Comparison of ENCODE assay signal across 1 cellular context in genomic region chr10:96840841-96841518, GRCh38.
TF ChIP-seq lines count a peak whose summit lies in the region.

No MANE protein-coding gene starts in this region.

TF ChIP-seq in K562, 482 proteins besides CTCF, POLR2A, EP300 and RAD21 (continues in another document):
- TF ChIP-seq CEBPB (tag; IDR thresholded peaks at IDR 0.05) (peak; percentile 91), FOS (IDR thresholded peaks at IDR 0.05; ENCODE audit: extremely low read depth, insufficient read length) (peak; percentile 30), XRCC3 (IDR thresholded peaks at IDR 0.05) (no peak), HDAC1 (IDR thresholded peaks at IDR 0.05) (peak in 1 of 2 experiments; percentile 32; a peak in 1 of 4 replicates), KDM5B (IDR thresholded peaks at IDR 0.05; ENCODE audit: insufficient replicate concordance, low read depth, low read length) (no peak), TRIM24 (IDR thresholded peaks at IDR 0.05) (0 out of 4 replicates have a peak, but pooled peaks of 1 of the 2 experiments have one; percentile 39), FOSL1 (tag; conservative IDR thresholded peaks at IDR 0.05) (peak; percentile 94), ZNF121 (CRISPR knock-in tag; conservative IDR thresholded peaks at IDR 0.05) (0 out of 2 replicates have a peak, but pooled peaks have one; percentile 28), ARID1B (IDR thresholded peaks at IDR 0.05) (peak; percentile 83), CBFB (CRISPR knock-in tag; IDR thresholded peaks at IDR 0.05) (no peak), SMARCE1 (IDR thresholded peaks at IDR 0.05) (peak; percentile 94), TSC22D4 (tag; IDR thresholded peaks at IDR 0.05) (no peak), MEIS2 (IDR thresholded peaks at IDR 0.05; ENCODE audit: partially characterized antibody) (no peak), ZNF445 (CRISPR knock-in tag; IDR thresholded peaks at IDR 0.05; ENCODE audit: low read depth) (no peak), ZNF586 (CRISPR knock-in tag; conservative IDR thresholded peaks at IDR 0.05) (no peak), ZEB2 (IDR thresholded peaks at IDR 0.05) (peak; percentile 86), ZBTB2 (IDR thresholded peaks at IDR 0.05) (no peak), NR1H2 (CRISPR knock-in tag; IDR thresholded peaks at IDR 0.05) (no peak), ZNF174 (CRISPR knock-in tag; IDR thresholded peaks at IDR 0.05) (no peak), LCOR (CRISPR knock-in tag; IDR thresholded peaks at IDR 0.05) (no peak), ZNF143 (CRISPR knock-in tag; IDR thresholded peaks at IDR 0.05) (no peak), MTA3 (IDR thresholded peaks at IDR 0.05; ENCODE audit: borderline replicate concordance) (0 out of 2 replicates have a peak, but pooled peaks have one; percentile 26), AFF1 (IDR thresholded peaks at IDR 0.05; ENCODE audit: low read depth in 1 of 2, partially characterized antibody in 2 of 2) (no peak), ATF7 (IDR thresholded peaks at IDR 0.05) (peak; percentile 88), MAFG (tag; conservative IDR thresholded peaks at IDR 0.05) (no peak), ZNF212 (CRISPR knock-in tag; IDR thresholded peaks at IDR 0.05) (no peak), SUPT5H (IDR thresholded peaks at IDR 0.05) (no peak), GATAD2A (IDR thresholded peaks at IDR 0.05) (no peak), SAFB (IDR thresholded peaks at IDR 0.05; ENCODE audit: borderline replicate concordance, low read depth, low read length) (no peak), CBX3 (IDR thresholded peaks at IDR 0.05; ENCODE audit: borderline replicate concordance in 1 of 2, low read length in 2 of 2) (no peak), BRF1 (IDR thresholded peaks at IDR 0.05; ENCODE audit: borderline replicate concordance, extremely low read depth, insufficient read length) (no peak), ZFP30 (CRISPR knock-in tag; IDR thresholded peaks at IDR 0.05; ENCODE audit: borderline replicate concordance) (no peak), ILF3 (IDR thresholded peaks at IDR 0.05; ENCODE audit: borderline replicate concordance) (no peak), HSF4 (CRISPR knock-in tag; IDR thresholded peaks at IDR 0.05; ENCODE audit: borderline replicate concordance) (no peak), KHSRP (IDR thresholded peaks at IDR 0.05) (no peak), SNIP1 (IDR thresholded peaks at IDR 0.05; ENCODE audit: low read depth) (no peak), JUND (IDR thresholded peaks at IDR 0.05; ENCODE audit: borderline replicate concordance, low read depth, low read length) (peak; percentile 98), JUND (tag; IDR thresholded peaks at IDR 0.05; ENCODE audit: borderline replicate concordance, low read depth, low read length) (peak; percentile 95), ZBTB43 (CRISPR knock-in tag; IDR thresholded peaks at IDR 0.05) (no peak), JUN (IDR thresholded peaks at IDR 0.05; ENCODE audit: borderline replicate concordance, low read depth, low read length) (peak; percentile 92), JUN (CRISPR knock-in tag; IDR thresholded peaks at IDR 0.05; ENCODE audit: borderline replicate concordance) (no peak), POLR2B (IDR thresholded peaks at IDR 0.05; ENCODE audit: low read depth, partially characterized antibody) (no peak), MXI1 (IDR thresholded peaks at IDR 0.05; ENCODE audit: low read depth, low read length) (no peak), ZBTB1 (CRISPR knock-in tag; IDR thresholded peaks at IDR 0.05; ENCODE audit: borderline replicate concordance, low read depth) (no peak), CBFA2T2 (conservative IDR thresholded peaks at IDR 0.05) (no peak), TAF1 (IDR thresholded peaks at IDR 0.05; ENCODE audit: control insufficient read depth, extremely low read depth, insufficient read depth, low read length, severe bottlenecking) (no peak), FOXJ3 (CRISPR knock-in tag; IDR thresholded peaks at IDR 0.05) (no peak), ZNF133 (CRISPR knock-in tag; IDR thresholded peaks at IDR 0.05) (no peak), HLTF (IDR thresholded peaks at IDR 0.05) (no peak), NFE2L1 (tag; IDR thresholded peaks at IDR 0.05; ENCODE audit: borderline replicate concordance, low read depth) (no peak), HDAC2 (IDR thresholded peaks at IDR 0.05) (0 out of 2 replicates have a peak, but pooled peaks have one; percentile 47), ETV6 (IDR thresholded peaks at IDR 0.05; ENCODE audit: borderline replicate concordance in 1 of 2, low read depth in 2 of 2, low read length in 1 of 2) (no peak), ETV6 (CRISPR knock-in tag; IDR thresholded peaks at IDR 0.05; ENCODE audit: borderline replicate concordance) (no peak)
- TF ChIP-seq, protein P1, sequence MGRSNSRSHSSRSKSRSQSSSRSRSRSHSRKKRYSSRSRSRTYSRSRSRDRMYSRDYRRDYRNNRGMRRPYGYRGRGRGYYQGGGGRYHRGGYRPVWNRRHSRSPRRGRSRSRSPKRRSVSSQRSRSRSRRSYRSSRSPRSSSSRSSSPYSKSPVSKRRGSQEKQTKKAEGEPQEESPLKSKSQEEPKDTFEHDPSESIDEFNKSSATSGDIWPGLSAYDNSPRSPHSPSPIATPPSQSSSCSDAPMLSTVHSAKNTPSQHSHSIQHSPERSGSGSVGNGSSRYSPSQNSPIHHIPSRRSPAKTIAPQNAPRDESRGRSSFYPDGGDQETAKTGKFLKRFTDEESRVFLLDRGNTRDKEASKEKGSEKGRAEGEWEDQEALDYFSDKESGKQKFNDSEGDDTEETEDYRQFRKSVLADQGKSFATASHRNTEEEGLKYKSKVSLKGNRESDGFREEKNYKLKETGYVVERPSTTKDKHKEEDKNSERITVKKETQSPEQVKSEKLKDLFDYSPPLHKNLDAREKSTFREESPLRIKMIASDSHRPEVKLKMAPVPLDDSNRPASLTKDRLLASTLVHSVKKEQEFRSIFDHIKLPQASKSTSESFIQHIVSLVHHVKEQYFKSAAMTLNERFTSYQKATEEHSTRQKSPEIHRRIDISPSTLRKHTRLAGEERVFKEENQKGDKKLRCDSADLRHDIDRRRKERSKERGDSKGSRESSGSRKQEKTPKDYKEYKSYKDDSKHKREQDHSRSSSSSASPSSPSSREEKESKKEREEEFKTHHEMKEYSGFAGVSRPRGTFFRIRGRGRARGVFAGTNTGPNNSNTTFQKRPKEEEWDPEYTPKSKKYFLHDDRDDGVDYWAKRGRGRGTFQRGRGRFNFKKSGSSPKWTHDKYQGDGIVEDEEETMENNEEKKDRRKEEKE (IDR thresholded peaks at IDR 0.05; ENCODE audit: borderline replicate concordance in 1 of 2, control insufficient read depth in 1 of 2, low read depth in 2 of 2, low read length in 1 of 2): no peak
- TF ChIP-seq, protein P2, sequence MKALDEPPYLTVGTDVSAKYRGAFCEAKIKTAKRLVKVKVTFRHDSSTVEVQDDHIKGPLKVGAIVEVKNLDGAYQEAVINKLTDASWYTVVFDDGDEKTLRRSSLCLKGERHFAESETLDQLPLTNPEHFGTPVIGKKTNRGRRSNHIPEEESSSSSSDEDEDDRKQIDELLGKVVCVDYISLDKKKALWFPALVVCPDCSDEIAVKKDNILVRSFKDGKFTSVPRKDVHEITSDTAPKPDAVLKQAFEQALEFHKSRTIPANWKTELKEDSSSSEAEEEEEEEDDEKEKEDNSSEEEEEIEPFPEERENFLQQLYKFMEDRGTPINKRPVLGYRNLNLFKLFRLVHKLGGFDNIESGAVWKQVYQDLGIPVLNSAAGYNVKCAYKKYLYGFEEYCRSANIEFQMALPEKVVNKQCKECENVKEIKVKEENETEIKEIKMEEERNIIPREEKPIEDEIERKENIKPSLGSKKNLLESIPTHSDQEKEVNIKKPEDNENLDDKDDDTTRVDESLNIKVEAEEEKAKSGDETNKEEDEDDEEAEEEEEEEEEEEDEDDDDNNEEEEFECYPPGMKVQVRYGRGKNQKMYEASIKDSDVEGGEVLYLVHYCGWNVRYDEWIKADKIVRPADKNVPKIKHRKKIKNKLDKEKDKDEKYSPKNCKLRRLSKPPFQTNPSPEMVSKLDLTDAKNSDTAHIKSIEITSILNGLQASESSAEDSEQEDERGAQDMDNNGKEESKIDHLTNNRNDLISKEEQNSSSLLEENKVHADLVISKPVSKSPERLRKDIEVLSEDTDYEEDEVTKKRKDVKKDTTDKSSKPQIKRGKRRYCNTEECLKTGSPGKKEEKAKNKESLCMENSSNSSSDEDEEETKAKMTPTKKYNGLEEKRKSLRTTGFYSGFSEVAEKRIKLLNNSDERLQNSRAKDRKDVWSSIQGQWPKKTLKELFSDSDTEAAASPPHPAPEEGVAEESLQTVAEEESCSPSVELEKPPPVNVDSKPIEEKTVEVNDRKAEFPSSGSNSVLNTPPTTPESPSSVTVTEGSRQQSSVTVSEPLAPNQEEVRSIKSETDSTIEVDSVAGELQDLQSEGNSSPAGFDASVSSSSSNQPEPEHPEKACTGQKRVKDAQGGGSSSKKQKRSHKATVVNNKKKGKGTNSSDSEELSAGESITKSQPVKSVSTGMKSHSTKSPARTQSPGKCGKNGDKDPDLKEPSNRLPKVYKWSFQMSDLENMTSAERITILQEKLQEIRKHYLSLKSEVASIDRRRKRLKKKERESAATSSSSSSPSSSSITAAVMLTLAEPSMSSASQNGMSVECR (CRISPR knock-in tag; IDR thresholded peaks at IDR 0.05): no peak
